ENCODE assay signal across 20 cellular contexts in the genomic region with DNA sequence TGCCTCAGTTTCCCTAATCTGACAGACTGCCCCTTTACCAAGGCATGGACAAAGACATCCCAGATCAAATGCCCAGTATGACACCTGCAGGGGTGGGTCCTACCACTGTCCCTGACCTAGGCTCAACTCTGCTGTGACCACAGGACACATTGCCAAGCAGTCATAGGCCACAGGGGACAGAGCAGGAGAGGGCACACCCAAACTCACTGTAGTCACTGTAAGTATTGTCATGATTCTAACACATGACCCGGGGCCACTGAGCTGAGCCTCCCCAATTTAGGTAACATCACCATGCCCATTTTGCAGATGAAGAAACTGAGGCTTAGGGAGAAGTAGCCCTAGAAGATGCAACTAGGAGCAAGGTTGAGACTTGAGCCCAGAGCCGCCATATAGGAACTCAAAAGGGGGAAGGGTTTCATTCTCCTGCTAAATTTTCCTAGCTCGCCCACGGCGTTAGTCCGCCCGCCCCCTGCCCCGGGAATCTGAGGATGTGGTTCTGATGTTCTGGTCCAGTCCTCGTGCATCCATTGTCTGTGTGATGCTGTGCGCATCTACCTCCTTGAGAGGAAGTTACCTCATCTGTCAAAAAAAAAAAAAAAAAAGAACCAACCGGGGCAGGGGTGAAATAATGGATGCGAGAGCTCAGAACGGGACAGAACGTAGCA. TPM values are rescaled to one million over a fixed set of nuclear protein-coding genes. Genes with fewer than 3 reads are reported as not detected.
"Had no signal": no experiment of that assay in that cellular context is flagged by ENCODE, and none has a peak within 500 bp of the region (broad histone marks: within the 10 kb centered on the region; RNA-seq: fewer than 3 reads in every experiment).

No MANE protein-coding gene starts in this region.

- H3K9me3 ChIP-seq: body of pancreas, testis had no signal

- H3K4me3 ChIP-seq: body of pancreas, hepatocyte, lung, testis had no signal

- H3K36me3 Mint-ChIP-seq: activated naive CD4-positive, alpha-beta T cell treated with anti-CD3 and anti-CD28 coated beads, Interleukin-2, amount 50 U/mL, for 24 hours; naive B cell had no signal

- H3K4me1 Mint-ChIP-seq: activated CD4-positive, alpha-beta T cell treated with anti-CD3 and anti-CD28 coated beads, Interleukin-2, amount 10 ng/mL, durations not matched to agents 7 days and 5 days; activated naive CD4-positive, alpha-beta T cell treated with anti-CD3 and anti-CD28 coated beads, Interleukin-2, amount 50 U/mL, for 24 hours had no signal

- H3K27ac Mint-ChIP-seq: activated CD4-positive, alpha-beta T cell treated with anti-CD3 and anti-CD28 coated beads, Interleukin-2, amount 10 ng/mL, durations not matched to agents 7 days and 5 days; activated naive CD4-positive, alpha-beta T cell treated with anti-CD3 and anti-CD28 coated beads, Interleukin-2, amount 50 U/mL, for 24 hours; activated T-helper 2 cell treated with anti-CD3 and anti-CD28 coated beads, Interferon-gamma antibody, Interleukin-2, Interleukin-4, amounts not matched to agents 10 μg/mL and 5 μg/mL and 100 μg/mL, durations not matched to agents 14 hours and 24 hours and 36 hours; effector memory CD8-positive, alpha-beta T cell; progenitor cell of endocrine pancreas; T-helper 1 cell treated with Interleukin-12 subunit alpha and Interleukin-12 subunit beta and Interleukin-4 antibody, amounts not matched to agents 30 μg/mL and 1 μg/mL, for 36 hours had no signal

- ATAC-seq: body of pancreas; effector memory CD8-positive, alpha-beta T cell; stimulated activated naive CD8-positive, alpha-beta T cell treated with anti-CD3 and anti-CD28 coated beads, Interleukin-15, Interleukin-2, amounts not matched to agents 100 U/mL and 50 U/mL, for 24 hours had no signal

- H3K9me3 Mint-ChIP-seq: activated CD4-positive, alpha-beta T cell treated with anti-CD3 and anti-CD28 coated beads, Interleukin-2, amount 10 ng/mL, durations not matched to agents 7 days and 5 days; activated naive CD4-positive, alpha-beta T cell treated with anti-CD3 and anti-CD28 coated beads, Interleukin-2, amount 50 U/mL, for 24 hours; activated T-helper 2 cell treated with anti-CD3 and anti-CD28 coated beads, Interferon-gamma antibody, Interleukin-2, Interleukin-4, amounts not matched to agents 10 μg/mL and 5 μg/mL and 100 μg/mL, durations not matched to agents 14 hours and 24 hours and 36 hours; central memory CD8-positive, alpha-beta T cell; effector memory CD8-positive, alpha-beta T cell; naive B cell; T-helper 1 cell treated with Interleukin-12 subunit alpha and Interleukin-12 subunit beta and Interleukin-4 antibody, amounts not matched to agents 30 μg/mL and 1 μg/mL, for 36 hours had no signal

- DNase-seq: activated CD4-positive, alpha-beta T cell treated with anti-CD3 and anti-CD28 coated beads, Interleukin-2, amount 10 ng/mL, durations not matched to agents 7 days and 5 days; activated CD4-positive, CD25-positive, alpha-beta regulatory T cell; activated CD8-positive, alpha-beta memory T cell treated with anti-CD3 and anti-CD28 coated beads for 24 hours; activated T-cell treated with anti-CD3 and anti-CD28 coated beads for 4 hours; effector memory CD8-positive, alpha-beta T cell; naive B cell; stimulated activated CD4-positive, alpha-beta T cell treated with anti-CD3 and anti-CD28 coated beads, Interleukin-4, amount 100 ng/mL, for 1 hour; stimulated activated CD8-positive, alpha-beta memory T cell treated with anti-CD3 and anti-CD28 coated beads, Interleukin-4, amount 100 ng/mL, for 48 hours; stimulated activated naive CD8-positive, alpha-beta T cell treated with anti-CD3 and anti-CD28 coated beads, Interleukin-15, Interleukin-2, amounts not matched to agents 100 U/mL and 50 U/mL, for 24 hours; testis had no signal

- H3K4me1 ChIP-seq: testis had no signal

- H3K27me3 ChIP-seq: body of pancreas, hepatocyte, testis had no signal

- H3K4me3 Mint-ChIP-seq: activated CD4-positive, alpha-beta T cell treated with anti-CD3 and anti-CD28 coated beads, Interleukin-2, amount 10 ng/mL, durations not matched to agents 7 days and 5 days; activated naive CD4-positive, alpha-beta T cell treated with anti-CD3 and anti-CD28 coated beads, Interleukin-2, amount 50 U/mL, for 24 hours; central memory CD8-positive, alpha-beta T cell; effector memory CD8-positive, alpha-beta T cell; naive B cell; T-helper 1 cell treated with Interleukin-12 subunit alpha and Interleukin-12 subunit beta and Interleukin-4 antibody, amounts not matched to agents 30 μg/mL and 1 μg/mL, for 36 hours had no signal

- H3K27me3 Mint-ChIP-seq: activated CD4-positive, alpha-beta T cell treated with anti-CD3 and anti-CD28 coated beads, Interleukin-2, amount 10 ng/mL, durations not matched to agents 7 days and 5 days; activated naive CD4-positive, alpha-beta T cell treated with anti-CD3 and anti-CD28 coated beads, Interleukin-2, amount 50 U/mL, for 24 hours; central memory CD8-positive, alpha-beta T cell; effector memory CD8-positive, alpha-beta T cell; naive B cell; progenitor cell of endocrine pancreas had no signal

- H3K27ac ChIP-seq: body of pancreas, epithelial cell of prostate, hepatocyte, testis had no signal

RNA-seq across cellular contexts. Expression of a gene that starts 44.8 kb away (rescaled TPM):
- total RNA-seq: hepatocyte, kidney epithelial cell, progenitor cell of endocrine pancreas had no signal
- polyA plus RNA-seq: hepatocyte had no signal
